16 cellular contexts compared by ENCODE assay signal in the genomic region with DNA sequence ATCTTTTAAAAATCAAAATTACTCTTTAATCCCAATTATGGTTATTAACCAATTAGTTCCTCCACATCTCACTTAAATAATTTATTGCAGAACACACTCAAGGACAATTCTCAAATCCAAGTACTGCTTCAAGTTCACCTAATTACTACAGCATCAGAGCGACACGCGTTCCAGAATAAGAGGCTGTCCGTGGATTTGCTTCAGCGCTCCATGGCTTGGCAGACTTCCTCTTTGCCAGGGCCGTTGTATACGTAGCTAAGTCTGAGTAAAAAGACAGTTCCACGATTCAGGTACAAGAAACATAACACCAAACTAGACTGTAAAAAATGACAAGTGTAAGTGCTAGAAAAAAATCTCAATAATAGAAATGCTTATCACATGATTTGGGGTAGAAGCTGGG.
"Had no signal": no experiment of that assay in that cellular context is flagged by ENCODE, and none has a peak within 500 bp of the region (broad histone marks: within the 10 kb centered on the region; RNA-seq: fewer than 3 reads in every experiment).

No MANE protein-coding gene starts in this region.

- ATAC-seq: activated T-cell treated with anti-CD3 and anti-CD28 coated beads, Interleukin-2, amount 50 U/mL, for 72 hours; left ventricle myocardium superior; naive thymus-derived CD8-positive, alpha-beta T cell; stimulated activated effector memory CD8-positive, alpha-beta T cell treated with anti-CD3 and anti-CD28 coated beads, Interleukin-12 subunit alpha, Interleukin-12 subunit beta, amount 100 ng/mL, for 72 hours had no signal

- H3K27ac Mint-ChIP-seq: activated B cell treated with CpG ODN at 0.5 μM for 24 hours; activated naive CD8-positive, alpha-beta T cell treated with anti-CD3 and anti-CD28 coated beads for 36 hours; activated T-cell treated with anti-CD3 and anti-CD28 coated beads, Interleukin-2, amount 50 U/mL, for 72 hours; memory B cell; stimulated activated effector memory CD8-positive, alpha-beta T cell treated with anti-CD3 and anti-CD28 coated beads, Interleukin-12 subunit alpha, Interleukin-12 subunit beta, amount 100 ng/mL, for 72 hours had no signal

- H3K9me3 Mint-ChIP-seq: activated B cell treated with CpG ODN at 0.5 μM for 24 hours; activated T-cell treated with anti-CD3 and anti-CD28 coated beads, Interleukin-2, amount 50 U/mL, for 72 hours had no signal

- H3K4me1 Mint-ChIP-seq: activated B cell treated with CpG ODN at 0.5 μM for 24 hours; activated naive CD8-positive, alpha-beta T cell treated with anti-CD3 and anti-CD28 coated beads for 36 hours; memory B cell; naive thymus-derived CD8-positive, alpha-beta T cell; stimulated activated effector memory CD8-positive, alpha-beta T cell treated with anti-CD3 and anti-CD28 coated beads, Interleukin-12 subunit alpha, Interleukin-12 subunit beta, amount 100 ng/mL, for 72 hours had no signal

- H3K36me3 Mint-ChIP-seq: activated naive CD8-positive, alpha-beta T cell treated with anti-CD3 and anti-CD28 coated beads for 36 hours; memory B cell; naive thymus-derived CD8-positive, alpha-beta T cell; stimulated activated effector memory CD8-positive, alpha-beta T cell treated with anti-CD3 and anti-CD28 coated beads, Interleukin-12 subunit alpha, Interleukin-12 subunit beta, amount 100 ng/mL, for 72 hours had no signal

- H3K27me3 Mint-ChIP-seq: activated B cell treated with CpG ODN at 0.5 μM for 24 hours, memory B cell had no signal

- H3K4me3 Mint-ChIP-seq: activated B cell treated with CpG ODN at 0.5 μM for 24 hours; activated naive CD8-positive, alpha-beta T cell treated with anti-CD3 and anti-CD28 coated beads for 36 hours; activated T-cell treated with anti-CD3 and anti-CD28 coated beads, Interleukin-2, amount 50 U/mL, for 72 hours; memory B cell; naive thymus-derived CD8-positive, alpha-beta T cell; stimulated activated effector memory CD8-positive, alpha-beta T cell treated with anti-CD3 and anti-CD28 coated beads, Interleukin-12 subunit alpha, Interleukin-12 subunit beta, amount 100 ng/mL, for 72 hours had no signal

- DNase-seq: activated B cell treated with CpG ODN at 0.5 μM for 24 hours; activated CD4-positive, alpha-beta T cell treated with anti-CD3 and anti-CD28 coated beads for 48 hours; activated CD8-positive, alpha-beta memory T cell treated with anti-CD3 and anti-CD28 coated beads, Interleukin-2, amount 50 U/mL, for 48 hours; activated gamma-delta T cell; activated naive CD8-positive, alpha-beta T cell treated with anti-CD3 and anti-CD28 coated beads for 36 hours; activated T-cell treated with anti-CD3 and anti-CD28 coated beads, Interleukin-2, amount 50 U/mL, for 72 hours; brain microvascular endothelial cell; effector CD8-positive, alpha-beta T cell; foreskin fibroblast; hippocampal formation; kidney; left ventricle myocardium superior; naive thymus-derived CD8-positive, alpha-beta T cell; retina had no signal
